In genomic region chr10:29501692-29502091, GRCh38 we compare ENCODE assay signal across 15 cellular contexts.
DNase-seq lines count a peak whose midpoint lies in the region; ATAC-seq and TF ChIP-seq lines count a peak whose summit lies in the region.
"Had no signal": no experiment of that assay in that cellular context is flagged by ENCODE, and none has a peak within 500 bp of the region (broad histone marks: within the 10 kb centered on the region; RNA-seq: fewer than 3 reads in every experiment).

No MANE protein-coding gene starts in this region.

- TF ChIP-seq CTCF in cardiac fibroblast (IDR thresholded peaks at IDR 0.05; ENCODE audit: low read depth, low read length) (no peak), omental fat pad (IDR thresholded peaks at IDR 0.05) (no peak)

- no peak for ATAC-seq in GM19452 (IDR thresholded peaks at IDR 0.05; ENCODE audit: unreplicated experiment)
- no peak for ATAC-seq in Right ventricle myocardium superior (ENCODE audit: poor library complexity)
- ATAC-seq in omental fat pad (ENCODE audit: low FRiP score) = no peak
- ATAC-seq: left lobe of liver, Right ventricle myocardium inferior, WTC11 had no signal

- no peak overlapping the region for H2BK120ac ChIP-seq in mesenchymal stem cell (ENCODE audit: low read depth, low read length)

- H2BK15ac ChIP-seq in mesenchymal stem cell (ENCODE audit: low read depth, poor library complexity, severe bottlenecking) = no peak overlapping the region

- peak overlapping the region; percentile 38 for H3K9ac ChIP-seq in mesenchymal stem cell (ENCODE audit: low read length)

- no peak overlapping the region for H3K4me3 ChIP-seq in MG63
- no peak overlapping the region for H3K4me3 ChIP-seq in cardiac fibroblast (replicated peaks in 1 of 2; ENCODE audit: low read depth in 2 of 2, low read length in 2 of 2)
- no peak overlapping the region for H3K4me3 ChIP-seq in mesenchymal stem cell (ENCODE audit: insufficient read depth in 1 of 2, low read depth in 1 of 2, low read length in 2 of 2)
- H3K4me3 ChIP-seq: esophagus squamous epithelium had no signal

- H3K36me3 ChIP-seq in MG63 (no peaks in the 10 kb centered on the region), mesenchymal stem cell (ENCODE audit: control insufficient read depth in 1 of 2, insufficient read depth in 2 of 2, low read depth in 1 of 2, low read length in 2 of 2) (peaks cover 39 to 53% of the 10 kb centered on the region in 2 experiments)

- H4K8ac ChIP-seq in mesenchymal stem cell (ENCODE audit: low read length) = no peak overlapping the region

- peaks cover 15% of the 10 kb centered on the region for H3K79me1 ChIP-seq in mesenchymal stem cell (replicated peaks; ENCODE audit: low read length, poor library complexity, severe bottlenecking)

- no peak overlapping the region for H4K91ac ChIP-seq in mesenchymal stem cell (ENCODE audit: low read length)

- no peak overlapping the region for H3K14ac ChIP-seq in mesenchymal stem cell (ENCODE audit: low read length in 2 of 2)

- H2BK12ac ChIP-seq in mesenchymal stem cell (ENCODE audit: low read length in 2 of 2) = no peak overlapping the region

- H3K4me2 ChIP-seq in mesenchymal stem cell (ENCODE audit: low read length, poor library complexity, severe bottlenecking) = peak overlapping the region; percentile 10

- WGBS in mesenchymal stem cell = 80% methylated on average over 6 of the region's 7 CpGs

- intact Hi-C loops in Right ventricle myocardium superior (cut with DNase I) = no loop called here

- H3K4me1 ChIP-seq in mesenchymal stem cell (ENCODE audit: control insufficient read depth, insufficient read depth, low read depth, low read length) = no peaks in the 10 kb centered on the region
- H3K4me1 ChIP-seq: esophagus squamous epithelium had no signal

- no peak overlapping the region for H2BK5ac ChIP-seq in mesenchymal stem cell (ENCODE audit: low read depth, low read length, poor library complexity, severe bottlenecking)

- H3K18ac ChIP-seq in mesenchymal stem cell (ENCODE audit: low read depth in 1 of 2, low read length in 2 of 2) = no peak overlapping the region

- no peak overlapping the region for H3K4ac ChIP-seq in mesenchymal stem cell (ENCODE audit: low read depth in 1 of 2, low read length in 2 of 2)

- no peak overlapping the region for H3K27ac ChIP-seq in mesenchymal stem cell (ENCODE audit: low read length, poor library complexity, severe bottlenecking)

- H2AK5ac ChIP-seq in mesenchymal stem cell (ENCODE audit: low read length, severe bottlenecking) = no peak overlapping the region

- H3K27me3 ChIP-seq in MG63 (no peaks in the 10 kb centered on the region), mesenchymal stem cell (ENCODE audit: control insufficient read depth in 1 of 2, insufficient read depth in 1 of 2, low read length in 2 of 2) (no peaks in the 10 kb centered on the region)
- H3K27me3 ChIP-seq: esophagus squamous epithelium had no signal

- H3K23ac ChIP-seq in mesenchymal stem cell (ENCODE audit: low read length in 2 of 2) = no peak overlapping the region

- H2AFZ ChIP-seq in mesenchymal stem cell (ENCODE audit: low read depth, low read length) = no peak overlapping the region

- H3K9me3 ChIP-seq in MG63 (0 out of 2 replicates have a peak, but pooled peaks cover 2% of the 10 kb centered on the region), mesenchymal stem cell (ENCODE audit: control insufficient read depth, low read length) (no peaks in the 10 kb centered on the region)
- H3K9me3 ChIP-seq: esophagus squamous epithelium had no signal

- DNase-seq in COLO829 (ENCODE audit: low spot score) (peak; percentile 29), MG63 (peak; percentile 77), cardiac fibroblast (ENCODE audit: low read depth in 2 of 2) (peak; percentile 62 to 94), mesenchymal stem cell (peak; percentile 55), Right ventricle myocardium superior (no peak), COLO668 (lab: John Stamatoyannopoulos, UW; ENCODE audit: unreplicated experiment) (no peak), omental fat pad (ENCODE audit: low spot score) (no peak)
- DNase-seq: activated T-cell treated with anti-CD3 and anti-CD28 coated beads, Interleukin-2, amount 50 U/mL, for 1 hour; CD4-positive, alpha-beta memory T cell; esophagus squamous epithelium; Kasumi-1 had no signal

Comparison
In these comparisons a context has a peak if more than half of its experiments do, and no peak if none do; other contexts are left out.
1. DNase-seq: peak in COLO829 (single experiment), MG63 (single experiment), cardiac fibroblast (2 of 2) and mesenchymal stem cell (single experiment); none in Right ventricle myocardium superior (single experiment), COLO668 (single experiment) and omental fat pad (single experiment).